In genomic region chr2:168890006-168890782, GRCh38 we compare ENCODE assay signal across 8 cellular contexts.
DNase-seq lines count a peak whose midpoint lies in the region; ATAC-seq lines count a peak whose summit lies in the region.

SPC25 (minus strand) TSS chr2:168890430; CDS start chr2:168889519, 911 bp downstream.

- peaks cover 6% of the 10 kb centered on the region in 2 donors for H3K27me3 Mint-ChIP-seq in effector memory CD8-positive, alpha-beta T cell
- H3K27me3 Mint-ChIP-seq in memory B cell: peaks cover 2% of the 10 kb centered on the region

- peak; percentile 96 for ATAC-seq in GM19468 (IDR thresholded peaks at IDR 0.05; ENCODE audit: extremely low read depth, unreplicated experiment)
- ATAC-seq in effector memory CD8-positive, alpha-beta T cell (replicated peaks): peak; percentile 99
- ATAC-seq in memory B cell (ENCODE audit: low read depth): peak; percentile 99

- DNase-seq in COLO668 (lab: John Stamatoyannopoulos, UW; ENCODE audit: unreplicated experiment) (peak; percentile 91), HS-27A (ENCODE audit: low read depth) (peak; percentile 75), memory B cell (ENCODE audit: low spot score in 2 of 2) (peak; percentile 72 to 78)
- peak; percentile 83 for DNase-seq in NK-92 treated with Interleukin-12 subunit alpha and Interleukin-12 subunit beta, amount 100 ng/mL, for 24 hours (lab: John Stamatoyannopoulos, UW)
- peak; percentile 44 to 70 for DNase-seq in activated CD8-positive, alpha-beta memory T cell treated with anti-CD3 and anti-CD28 coated beads for 1 hour (ENCODE audit: extremely low read depth in 1 of 2, low read depth in 1 of 2)
- peak; percentile 84 to 86 (median 85) for DNase-seq in effector memory CD8-positive, alpha-beta T cell
- DNase-seq in stimulated activated CD8-positive, alpha-beta memory T cell treated with anti-CD3 and anti-CD28 coated beads, Interleukin-12 subunit alpha, Interleukin-12 subunit beta, amount 100 ng/mL, for 1 hour (ENCODE audit: low read depth): peak; percentile 73

- peaks cover 6% of the 10 kb centered on the region for H3K36me3 Mint-ChIP-seq in effector memory CD8-positive, alpha-beta T cell (ENCODE audit: insufficient read depth)
- H3K36me3 Mint-ChIP-seq in memory B cell: no peaks in the 10 kb centered on the region

- H3K9me3 Mint-ChIP-seq in effector memory CD8-positive, alpha-beta T cell: no peaks in the 10 kb centered on the region
- no peaks in the 10 kb centered on the region for H3K9me3 Mint-ChIP-seq in memory B cell

- H3K27ac Mint-ChIP-seq in effector memory CD8-positive, alpha-beta T cell: peak within 1 kb of the TSS in 1 of 2 donors; percentile 61
- peak within 1 kb of the TSS; percentile 22 for H3K27ac Mint-ChIP-seq in memory B cell

- peak within 1 kb of the TSS; percentile 87 to 93 for H3K4me3 Mint-ChIP-seq in effector memory CD8-positive, alpha-beta T cell
- peak within 1 kb of the TSS; percentile 94 for H3K4me3 Mint-ChIP-seq in memory B cell

- peaks cover 9 to 10% of the 10 kb centered on the region in 2 donors for H3K4me1 Mint-ChIP-seq in effector memory CD8-positive, alpha-beta T cell (ENCODE audit: low read depth in 2 of 2)
- H3K4me1 Mint-ChIP-seq in memory B cell: peaks cover 3% of the 10 kb centered on the region

Comparison
In these comparisons a context has a peak if more than half of its experiments do, and no peak if none do; other contexts are left out.
1. Peak in every context shown above with its lines: DNase-seq and ATAC-seq.